In the genomic region with DNA sequence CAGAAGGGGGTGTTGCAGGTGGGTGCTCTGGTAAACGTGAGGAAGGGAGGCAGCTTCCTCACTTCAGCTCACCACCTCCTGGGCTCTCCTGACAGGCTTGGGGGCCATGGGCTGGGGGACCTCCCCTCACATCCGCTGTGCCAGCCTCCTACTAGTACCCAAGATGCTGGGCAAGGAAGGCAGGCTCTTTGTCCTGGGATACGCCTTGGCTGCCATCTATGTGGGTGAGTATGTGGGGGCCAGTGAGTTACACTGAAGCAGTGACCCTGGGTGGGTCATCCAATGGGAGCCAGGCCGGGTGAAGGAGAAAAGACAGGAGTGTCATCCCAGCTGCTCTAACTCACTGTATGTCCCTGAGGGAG, we compare ENCODE assay signal across 18 cellular contexts. TPM values are rescaled to one million over a fixed set of nuclear protein-coding genes. Genes with fewer than 3 reads are reported as not detected.
"Had no signal": no experiment of that assay in that cellular context is flagged by ENCODE, and none has a peak within 500 bp of the region (broad histone marks: within the 10 kb centered on the region; RNA-seq: fewer than 3 reads in every experiment).

No MANE protein-coding gene starts in this region.

- DNase-seq: activated CD4-positive, alpha-beta T cell treated with anti-CD3 and anti-CD28 coated beads for 36 hours; activated CD8-positive, alpha-beta T cell treated with anti-CD3 and anti-CD28 coated beads for 36 hours; activated effector memory CD4-positive, alpha-beta T cell treated with anti-CD3 and anti-CD28 coated beads, Interleukin-2, amount 50 U/mL, for 16 hours; activated T-cell treated with anti-CD3 and anti-CD28 coated beads, Interleukin-2, amount 50 U/mL, for 48 hours; amniotic stem cell; effector memory CD4-positive, alpha-beta T cell; natural killer cell; nucleus accumbens; posterior cingulate gyrus; stimulated activated naive CD8-positive, alpha-beta T cell treated with anti-CD3 and anti-CD28 coated beads, Interleukin-15, Interleukin-2, amounts not matched to agents 100 U/mL and 50 U/mL, for 24 hours; T-helper 17 cell; upper lobe of left lung had no signal

- H3K4me3 ChIP-seq: left lung, mucosa of descending colon, upper lobe of left lung had no signal

- H3K36me3 ChIP-seq: left lung, upper lobe of left lung had no signal

- ATAC-seq: activated CD4-positive, alpha-beta T cell treated with anti-CD3 and anti-CD28 coated beads for 36 hours; activated CD8-positive, alpha-beta T cell treated with anti-CD3 and anti-CD28 coated beads for 36 hours; natural killer cell; right cardiac atrium; stimulated activated naive CD8-positive, alpha-beta T cell treated with anti-CD3 and anti-CD28 coated beads, Interleukin-15, Interleukin-2, amounts not matched to agents 100 U/mL and 50 U/mL, for 24 hours; T-helper 17 cell had no signal

- FAIRE-seq: islet of Langerhans, small intestine had no signal

- H3K27me3 ChIP-seq: left lung, upper lobe of left lung had no signal

- H3K9me3 ChIP-seq: left lung, mucosa of descending colon, upper lobe of left lung had no signal

RNA-seq across cellular contexts. Expression of a gene that starts 5.7 kb away (rescaled TPM):
- total RNA-seq: activated CD4-positive, alpha-beta T cell treated with anti-CD3 and anti-CD28 coated beads for 36 hours; activated CD8-positive, alpha-beta T cell treated with anti-CD3 and anti-CD28 coated beads for 36 hours; left lung; right cardiac atrium had no signal
- polyA plus RNA-seq: right cardiac atrium had no signal

RNA-seq across cellular contexts. Expression of a gene that starts 5.7 kb away (rescaled TPM):
- total RNA-seq: temporal lobe had no signal
